9 cellular contexts compared by ENCODE assay signal in the genomic region with DNA sequence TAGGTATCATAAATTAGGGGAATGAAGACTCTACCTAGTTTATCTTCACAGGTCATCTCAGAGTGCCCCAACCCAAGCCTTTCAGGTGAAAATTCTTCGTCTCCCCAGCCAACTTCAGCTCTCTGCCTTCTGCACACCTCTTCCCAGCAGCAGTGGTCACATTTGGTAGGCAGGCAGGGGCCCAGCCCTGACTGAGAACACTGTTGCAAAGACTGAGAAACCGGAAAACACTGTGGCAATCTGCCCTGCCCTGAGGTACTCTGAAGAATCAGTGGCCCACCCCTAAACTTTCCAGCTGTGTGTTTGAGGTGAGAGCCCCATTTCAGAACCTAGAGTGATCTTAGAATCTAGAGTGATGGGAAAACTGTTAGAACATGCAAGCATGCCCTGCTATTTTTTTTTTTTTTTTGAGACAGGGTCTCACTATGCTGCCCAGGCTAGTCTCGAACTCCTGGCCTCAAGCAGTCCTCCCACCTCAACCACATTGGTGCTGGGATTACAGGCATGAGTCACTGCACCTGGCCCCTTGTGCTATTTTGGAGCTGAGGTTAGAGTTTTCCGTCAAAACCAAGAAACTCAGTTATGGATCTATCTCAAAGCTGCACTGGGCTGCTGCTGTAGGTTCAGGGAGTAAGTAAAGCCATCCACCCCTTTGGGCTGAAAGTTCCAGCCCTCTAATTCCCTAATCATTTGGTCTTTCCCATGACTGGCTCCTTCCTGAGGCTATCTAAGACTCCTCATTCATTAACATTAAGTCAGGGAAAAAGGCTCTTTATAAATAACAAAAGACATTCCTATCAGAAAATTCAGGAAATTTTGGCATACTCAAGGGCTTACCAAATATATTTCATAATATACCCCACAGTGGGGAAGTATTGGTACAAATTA. TPM values are rescaled to one million over a fixed set of nuclear protein-coding genes. Genes with fewer than 3 reads are reported as not detected.
DNase-seq lines count a peak whose midpoint lies in the region; ATAC-seq, FAIRE-seq and TF ChIP-seq lines count a peak whose summit lies in the region.
"Had no signal": no experiment of that assay in that cellular context is flagged by ENCODE, and none has a peak within 500 bp of the region (broad histone marks: within the 10 kb centered on the region; RNA-seq: fewer than 3 reads in every experiment).

No MANE protein-coding gene starts in this region.

- H3K9ac ChIP-seq in BLaER1 = no peak overlapping the region
- no peak overlapping the region for H3K9ac ChIP-seq in IMR-90 (ENCODE audit: low read depth, low read length)

- no peak overlapping the region for H2BK120ac ChIP-seq in IMR-90 (ENCODE audit: low read depth, low read length)

- peak overlapping the region; percentile 41; the same call in 1 of the 3 replicates for H2BK15ac ChIP-seq in IMR-90 (ENCODE audit: low read depth, low read length)

- no peak overlapping the region for H4K8ac ChIP-seq in IMR-90 (ENCODE audit: low read depth in 2 of 2, low read length in 2 of 2)

- in situ Hi-C loops in IMR-90 (cut with MboI; ENCODE audit: low sequenced_read_pairs) = no loop called here

- H3K56ac ChIP-seq in IMR-90 (ENCODE audit: extremely low read depth, insufficient read depth, low read length) = no peak overlapping the region

- TF ChIP-seq CTCF in IMR-90 (conservative IDR thresholded peaks at IDR 0.05; ENCODE audit: low read depth, low read length) = no peak
- no peak for TF ChIP-seq CTCF in neural crest cell (conservative IDR thresholded peaks at IDR 0.05)

- H3K27me3 Mint-ChIP-seq in neural crest cell (ENCODE audit: low read depth) = peaks cover 9% of the 10 kb centered on the region

- CTCF ChIA-PET in IMR-90 (lab: Yijun Ruan, JAX) = interaction anchor here (0.6 kb wide), 1 partner anchor 9 kb away, joined by 4 read pairs; no protein-coding TSS in a partner anchor

- dilution Hi-C loops in IMR-90 (cut with HindIII; ENCODE audit: low sequenced_read_pairs, unreplicated experiment) = no loop called here

- no peaks in the 10 kb centered on the region for H3K27me3 ChIP-seq in BLaER1
- H3K27me3 ChIP-seq in IMR-90 (ENCODE audit: control insufficient read depth, insufficient read depth, low read length) = no peaks in the 10 kb centered on the region

- peak overlapping the region; percentile 86 for H3K4me2 ChIP-seq in BLaER1
- H3K4me2 ChIP-seq in IMR-90 (ENCODE audit: low read depth, low read length) = no peak overlapping the region

- intact Hi-C loops in IMR-90 (cut with micrococcal nuclease) = loop anchor here (10.0 kb wide), 1 partner anchor 242 kb away; a partner anchor contains a TSS

- H3K4me3 ChIP-seq in BLaER1 = no peak overlapping the region
- H3K4me3 ChIP-seq in IMR-90 (ENCODE audit: insufficient read depth, low read depth, low read length) = no peak overlapping the region

- no TSS peak for BruUV-seq in IMR-90 (replicated peaks; lab: Mats Ljungman, UMichigan)

- H3K18ac ChIP-seq in IMR-90 (ENCODE audit: low read depth, low read length) = no peak overlapping the region

- H2AFZ ChIP-seq in IMR-90 (replicated peaks; ENCODE audit: low read length, poor library complexity) = no peak overlapping the region

- H3K4me1 Mint-ChIP-seq in neural crest cell = peaks cover 24% of the 10 kb centered on the region

- H3K27ac ChIP-seq in BLaER1 (peak overlapping the region; percentile 96; the same call in 1 of the 2 replicates), IMR-90 (ENCODE audit: insufficient read depth, low read length) (no peak overlapping the region)

- H3K4me1 ChIP-seq in BLaER1 (peaks cover 34% of the 10 kb centered on the region), IMR-90 (ENCODE audit: control insufficient read depth, insufficient read depth, low read length) (peaks cover 6% of the 10 kb centered on the region)

- H3K4ac ChIP-seq in IMR-90 (ENCODE audit: low read depth, low read length) = no peak overlapping the region

- POLR2A ChIA-PET in IMR-90 (lab: Charles Lee; ENCODE audit: unreplicated experiment) = no interaction called here

- no peaks in the 10 kb centered on the region for H3K9me3 Mint-ChIP-seq in neural crest cell

- WGBS in IMR-90 (ENCODE audit: extremely low coverage in 2 of 2, insufficient read length in 1 of 2), 2 experiments = no CpG with 5 or more reads among the region's 4 CpGs

- no peak for ATAC-seq in IMR-90 (ENCODE audit: low read depth)
- no peak for ATAC-seq in GM21576 (IDR thresholded peaks at IDR 0.05; ENCODE audit: unreplicated experiment)
- ATAC-seq in GM21515 (IDR thresholded peaks at IDR 0.05; ENCODE audit: unreplicated experiment) = no peak

- no peak for DNase-seq in IMR-90
- DNase-seq in amniotic epithelial cell (ENCODE audit: low read depth) = peak; percentile 35
- no peak for DNase-seq in neural crest cell (ENCODE audit: low read depth, low spot score)
- DNase-seq in RCC 7860 (ENCODE audit: low spot score) = no peak
- no peak for DNase-seq in ecto neural progenitor cell (ENCODE audit: low spot score)
- DNase-seq: NCI-H1092 had no signal

- H2AK9ac ChIP-seq in IMR-90 (replicated peaks; ENCODE audit: low read depth, low read length, poor library complexity) = no peak overlapping the region

- H3K4me3 Mint-ChIP-seq in neural crest cell = peak overlapping the region; percentile 82

- no peak for FAIRE-seq in RCC 7860 (lab: Jason Lieb, UNC)

- TF ChIP-seq RAD21 in IMR-90 (IDR thresholded peaks at IDR 0.05; ENCODE audit: low read length) = no peak

- no peak overlapping the region; the same call in 1 of the 2 replicates for H2BK20ac ChIP-seq in IMR-90 (ENCODE audit: low read depth, low read length)

- H4K20me1 ChIP-seq in BLaER1 (peaks cover 31% of the 10 kb centered on the region), IMR-90 (ENCODE audit: insufficient read depth, low read length) (peaks cover 30% of the 10 kb centered on the region)

- H4K5ac ChIP-seq in IMR-90 (ENCODE audit: low read depth, low read length) = no peak overlapping the region

- H3K36me3 ChIP-seq in BLaER1 = peaks cover 15% of the 10 kb centered on the region
- H3K36me3 ChIP-seq in IMR-90 (ENCODE audit: control insufficient read depth, insufficient read depth, low read length) = peaks cover 9% of the 10 kb centered on the region

- TF ChIP-seq POLR2A in IMR-90 (IDR thresholded peaks at IDR 0.05; ENCODE audit: low read depth, low read length) = no peak

- H3K9me3 ChIP-seq in BLaER1 (no peaks in the 10 kb centered on the region), IMR-90 (ENCODE audit: control insufficient read depth, insufficient read depth, low read length) (no peaks in the 10 kb centered on the region)

- no peaks in the 10 kb centered on the region for H3K36me3 Mint-ChIP-seq in neural crest cell (ENCODE audit: low read depth)

- no peak overlapping the region for H4K91ac ChIP-seq in IMR-90 (ENCODE audit: insufficient read depth, low read depth, low read length)

- H2BK5ac ChIP-seq in IMR-90 (ENCODE audit: low read depth, low read length, poor library complexity, severe bottlenecking) = no peak overlapping the region

- H3K14ac ChIP-seq in IMR-90 (replicated peaks; ENCODE audit: low read depth, low read length) = no peak overlapping the region

- H3K79me1 ChIP-seq in IMR-90 (ENCODE audit: low read depth in 1 of 2, low read length in 2 of 2) = peaks cover 0 to 22% of the 10 kb centered on the region in 2 experiments; a peak in 2 of 4 replicates

- 0 out of 2 replicates have a peak overlapping the region, but pooled peaks have one; percentile 35 for H2AK5ac ChIP-seq in IMR-90 (ENCODE audit: low read depth, low read length)

- H3K23ac ChIP-seq in IMR-90 (ENCODE audit: low read depth, low read length) = no peak overlapping the region

- no peaks in the 10 kb centered on the region for H3K9me1 ChIP-seq in IMR-90 (ENCODE audit: insufficient read depth, low read length)

- no peak overlapping the region for H3K27ac Mint-ChIP-seq in neural crest cell (ENCODE audit: unreplicated experiment)

TF ChIP-seq in IMR-90, 13 proteins besides CTCF, POLR2A, EP300 and RAD21:
- TF ChIP-seq MXI1 (IDR thresholded peaks at IDR 0.05; ENCODE audit: borderline replicate concordance, low read depth, low read length) (no peak), CHD1 (IDR thresholded peaks at IDR 0.05; ENCODE audit: low read depth, low read length) (no peak), SMC3 (IDR thresholded peaks at IDR 0.05; ENCODE audit: low read depth, low read length) (no peak), RCOR1 (IDR thresholded peaks at IDR 0.05; ENCODE audit: insufficient replicate concordance, low read length) (no peak), FOS (IDR thresholded peaks at IDR 0.05; ENCODE audit: low read depth, low read length) (no peak)

RNA-seq across cellular contexts. Expression of a gene that starts 1.7 kb away (rescaled TPM):
- 1,735 and 2,567 TPM in 2 replicates for total RNA-seq in IMR-90 (2012; rRNA removed)
- polyA plus RNA-seq in IMR-90 (2012; rRNA removed) = 1,293 and 1,813 TPM in 2 replicates
- 253 and 291 TPM in 2 replicates for polyA plus RNA-seq in IMR-90 (2012; cell fraction: cytosol; rRNA removed)
- 157 and 790 TPM in 2 replicates for polyA plus RNA-seq in IMR-90 (2012; cell fraction: nucleus; rRNA removed; ENCODE audit: low replicate concordance)
- 297 and 353 TPM in 2 replicates for total RNA-seq in neural crest cell

RNA-seq across cellular contexts. Expression of a gene that starts 19.4 kb away (rescaled TPM):
- not detected in 2 replicates for total RNA-seq in IMR-90 (2012; rRNA removed)
- not detected in 2 replicates for polyA plus RNA-seq in IMR-90 (2012; rRNA removed)
- not detected in 2 replicates for polyA plus RNA-seq in IMR-90 (2012; cell fraction: cytosol; rRNA removed)
- not detected in 2 replicates for polyA plus RNA-seq in IMR-90 (2012; cell fraction: nucleus; rRNA removed; ENCODE audit: low replicate concordance)
- 0.93 and 1.2 TPM in 2 replicates for total RNA-seq in neural crest cell
